In genomic region chr1:6245086-6245868, GRCh38 we compare ENCODE assay signal across 9 cellular contexts. TPM values are rescaled to one million over a fixed set of nuclear protein-coding genes. Genes with fewer than 3 reads are reported as not detected.
DNase-seq lines count a peak whose midpoint lies in the region; ATAC-seq, FAIRE-seq and TF ChIP-seq lines count a peak whose summit lies in the region.
"Had no signal": no experiment of that assay in that cellular context is flagged by ENCODE, and none has a peak within 500 bp of the region (broad histone marks: within the 10 kb centered on the region; RNA-seq: fewer than 3 reads in every experiment).

No MANE protein-coding gene starts in this region.

- DNase-seq in D721Med (ENCODE audit: insufficient read length, low spot score) (no peak), H54 (ENCODE audit: insufficient read length, low spot score) (peak; percentile 87), NCI-H1694 treated with DMSO at 0.1 percent for 48 hours (lab: John Stamatoyannopoulos, UW) (peak; percentile 50), breast epithelium (ENCODE audit: low spot score in 2 of 2) (peak in 1 of 2 donors; percentile 75), islet precursor cell (peak; percentile 90)
- peak; percentile 69 to 79 for DNase-seq in stimulated activated CD4-positive, alpha-beta T cell treated with anti-CD3 and anti-CD28 coated beads, Interleukin-1b, Interleukin-23, amount 100 ng/mL, for 4 hours (ENCODE audit: low read depth in 2 of 2)

- peak; percentile 62 for TF ChIP-seq CTCF in D721Med (IDR thresholded peaks at IDR 0.05; ENCODE audit: insufficient read depth, missing control alignments)
- TF ChIP-seq CTCF in WI38 (IDR thresholded peaks at IDR 0.05; ENCODE audit: low read depth, low read length) = peak; percentile 80
- TF ChIP-seq CTCF in breast epithelium (IDR thresholded peaks at IDR 0.05) = peak; percentile 54 to 86 (median 55)

- H3K4me1 ChIP-seq in breast epithelium = peaks cover 8 to 10% of the 10 kb centered on the region in 2 donors

- H3K4me3 ChIP-seq in WI38 (ENCODE audit: low read depth, low read length) (peak overlapping the region; percentile 33), breast epithelium (no peak overlapping the region)

- TF ChIP-seq POLR2A in H54 (IDR thresholded peaks at IDR 0.05; ENCODE audit: low read depth, low read length) (no peak), breast epithelium (IDR thresholded peaks at IDR 0.05) (no peak)

- no peak overlapping the region for H3K27ac ChIP-seq in breast epithelium

- FAIRE-seq in D721Med (lab: Jason Lieb, UNC) (no peak), H54 (lab: Jason Lieb, UNC) (no peak)
- FAIRE-seq: colon had no signal

- no peak for ATAC-seq in HG03469 (IDR thresholded peaks at IDR 0.05; ENCODE audit: unreplicated experiment)

- H3K27me3 ChIP-seq in breast epithelium = peaks cover 31 to 83% of the 10 kb centered on the region in 2 donors

- no peaks in the 10 kb centered on the region for H3K36me3 ChIP-seq in breast epithelium

- H3K9me3 ChIP-seq in breast epithelium = no peaks in the 10 kb centered on the region

- intact Hi-C loops in breast epithelium (cut with DNase I; ENCODE audit: low total_unique reads) = loop anchor here (2.0 kb wide), 1 partner anchor 96 kb away; no protein-coding TSS in a partner anchor

RNA-seq across cellular contexts. Expression of gene HES3, which starts 1.3 kb away (rescaled TPM):
- not detected for total RNA-seq in breast epithelium

RNA-seq across cellular contexts. Expression of gene ICMT, which starts 9.5 kb away (rescaled TPM):
- 10 to 100 TPM; 54.0 to 61.6 (median 54.7) TPM for total RNA-seq in breast epithelium

RNA-seq across cellular contexts. Expression of gene GPR153, which starts 15.6 kb away (rescaled TPM):
- 10 to 100 TPM in 1 of 3 donors, 1 to 10 TPM in 2; 5.4 to 34.6 (median 6.6) TPM for total RNA-seq in breast epithelium

RNA-seq across cellular contexts. Expression of gene RNF207, which starts 39.4 kb away (rescaled TPM):
- total RNA-seq in breast epithelium = 10 to 100 TPM in 2 of 3 donors, 1 to 10 TPM in 1; 2.7 to 32.4 (median 29.9) TPM

RNA-seq across cellular contexts. Expression of gene RPL22, which starts 45.9 kb away (rescaled TPM):
- total RNA-seq in breast epithelium = 100 to 1,000 TPM; 210 to 329 (median 306) TPM
